19 cellular contexts compared by ENCODE assay signal in the genomic region with DNA sequence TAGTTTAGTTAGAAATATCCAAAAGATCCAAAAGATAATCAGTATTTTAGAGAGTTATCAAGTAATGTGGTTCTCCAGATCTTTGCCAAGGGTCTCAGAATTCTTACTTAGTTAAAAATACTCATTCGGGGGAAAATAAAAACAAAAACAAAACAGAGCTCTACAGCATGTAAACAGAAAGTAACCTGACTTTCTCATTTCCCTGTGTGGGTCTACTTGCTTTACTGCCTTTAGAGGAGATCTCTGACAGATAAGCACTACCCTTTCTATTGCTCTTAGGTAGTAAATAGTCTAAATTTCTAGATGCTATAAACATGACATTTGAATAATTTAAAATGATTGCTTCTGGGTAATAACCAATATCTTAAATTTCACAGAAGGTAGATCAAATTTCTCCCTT.
DNase-seq lines count a peak whose midpoint lies in the region; ATAC-seq, FAIRE-seq and TF ChIP-seq lines count a peak whose summit lies in the region.
"Had no signal": no experiment of that assay in that cellular context is flagged by ENCODE, and none has a peak within 500 bp of the region (broad histone marks: within the 10 kb centered on the region; RNA-seq: fewer than 3 reads in every experiment).

No MANE protein-coding gene starts in this region.

- H2AFZ ChIP-seq in MM.1S (ENCODE audit: low read length) (peak overlapping the region; percentile 48; the same call in 1 of the 2 replicates), SU-DHL-6 (ENCODE audit: low read depth, low read length, severe bottlenecking) (peak overlapping the region; percentile 16)

- H3K36me3 ChIP-seq in MM.1S (replicated peaks; ENCODE audit: insufficient read depth, low read length) (no peaks in the 10 kb centered on the region), SU-DHL-6 (ENCODE audit: low read length) (no peaks in the 10 kb centered on the region)
- H3K36me3 ChIP-seq: BE2C had no signal

- no peaks in the 10 kb centered on the region for H3K9me3 Mint-ChIP-seq in nephron progenitor cell
- H3K9me3 Mint-ChIP-seq: HFFc6 had no signal

- H4K20me1 ChIP-seq in MM.1S (ENCODE audit: insufficient read depth, low read length) (no peaks in the 10 kb centered on the region), SU-DHL-6 (ENCODE audit: low read depth, low read length) (no peaks in the 10 kb centered on the region)

- H3K79me2 ChIP-seq in MM.1S (ENCODE audit: low read length) (no peaks in the 10 kb centered on the region), SU-DHL-6 (ENCODE audit: insufficient read depth, low read length) (no peaks in the 10 kb centered on the region)

- H3K27me3 Mint-ChIP-seq in nephron progenitor cell (ENCODE audit: low read depth, poor library complexity) = peaks cover 4% of the 10 kb centered on the region

- H3K9me3 ChIP-seq in MM.1S (replicated peaks; ENCODE audit: insufficient read depth, low read length) = no peaks in the 10 kb centered on the region
- no peaks in the 10 kb centered on the region for H3K9me3 ChIP-seq in SU-DHL-6 (ENCODE audit: insufficient read depth, low read length)
- H3K9me3 ChIP-seq: A549, BE2C had no signal

- H3K4me1 ChIP-seq in MM.1S (ENCODE audit: low read length) = no peaks in the 10 kb centered on the region
- H3K4me1 ChIP-seq: A549 had no signal

- no peak overlapping the region for H3K27ac ChIP-seq in MM.1S (ENCODE audit: low read length)
- no peak overlapping the region for H3K27ac ChIP-seq in SU-DHL-6 (ENCODE audit: low read depth, low read length)
- H3K27ac ChIP-seq: A549, HL-60 had no signal

- H3K9ac ChIP-seq in MM.1S (ENCODE audit: low read length) (no peak overlapping the region; the same call in 1 of the 2 replicates), SU-DHL-6 (ENCODE audit: low read length) (no peak overlapping the region)

- peak overlapping the region; percentile 90 for H3K27ac Mint-ChIP-seq in nephron progenitor cell
- H3K27ac Mint-ChIP-seq: CD8-positive, alpha-beta T cell; HFFc6 had no signal

- peak; percentile 79 for ATAC-seq in GM18868 (IDR thresholded peaks at IDR 0.05; ENCODE audit: unreplicated experiment)
- ATAC-seq: A549; CD8-positive, alpha-beta T cell had no signal

- FAIRE-seq in frontal cortex (lab: Jason Lieb, UNC) = no peak
- FAIRE-seq: A549, GM18507, GM19239 had no signal

- H3K4me3 ChIP-seq in MM.1S (ENCODE audit: low read length) = peak overlapping the region; percentile 25; the same call in 1 of the 2 replicates
- H3K4me3 ChIP-seq in SU-DHL-6 (ENCODE audit: insufficient read depth, low read length, poor library complexity, severe bottlenecking) = no peak overlapping the region
- H3K4me3 ChIP-seq: A549 had no signal

- DNase-seq in MM.1S (no peak), nephron progenitor cell (no peak), foreskin melanocyte (no peak), frontal cortex (ENCODE audit: low spot score in 2 of 2) (no peak), medulla oblongata (ENCODE audit: extremely low spot score) (no peak)
- DNase-seq: BE2C; CD8-positive, alpha-beta T cell; COR-L47; DMS53; GOT3; HCEC 1CT; HFFc6 had no signal

- H3K36me3 Mint-ChIP-seq in nephron progenitor cell (ENCODE audit: low read depth) = no peaks in the 10 kb centered on the region
- H3K36me3 Mint-ChIP-seq: CD14-positive monocyte; CD8-positive, alpha-beta T cell had no signal

- H3F3A ChIP-seq in MM.1S (ENCODE audit: insufficient read depth, low read length) (no peaks in the 10 kb centered on the region), SU-DHL-6 (ENCODE audit: insufficient read depth) (no peaks in the 10 kb centered on the region)

- peaks cover 18% of the 10 kb centered on the region for H3K4me1 Mint-ChIP-seq in nephron progenitor cell
- H3K4me1 Mint-ChIP-seq: CD14-positive monocyte had no signal

- H3K9me2 ChIP-seq in MM.1S (replicated peaks; ENCODE audit: insufficient read depth, low read length) = no peaks in the 10 kb centered on the region
- no peaks in the 10 kb centered on the region for H3K9me2 ChIP-seq in SU-DHL-6 (replicated peaks; ENCODE audit: insufficient read depth, low read length)

- peak overlapping the region; percentile 14 for H3K4me3 Mint-ChIP-seq in nephron progenitor cell
- H3K4me3 Mint-ChIP-seq: CD14-positive monocyte; CD8-positive, alpha-beta T cell; HFFc6 had no signal

- H3K27me3 ChIP-seq in MM.1S (replicated peaks; ENCODE audit: insufficient read depth, low read length) (no peaks in the 10 kb centered on the region), SU-DHL-6 (ENCODE audit: low read length) (no peaks in the 10 kb centered on the region)
- H3K27me3 ChIP-seq: BE2C had no signal

- TF ChIP-seq CTCF in MM.1S (IDR thresholded peaks at IDR 0.05; ENCODE audit: low read length) (no peak), SU-DHL-6 (IDR thresholded peaks at IDR 0.05; ENCODE audit: insufficient read depth, low read length, poor library complexity, severe bottlenecking) (no peak), nephron progenitor cell (IDR thresholded peaks at IDR 0.05) (no peak)

- H3K4me2 ChIP-seq in MM.1S (ENCODE audit: low read depth, low read length) (peak overlapping the region; percentile 24; the same call in 1 of the 2 replicates), SU-DHL-6 (ENCODE audit: low read depth, low read length, poor library complexity, severe bottlenecking) (peak overlapping the region; percentile 35)
- H3K4me2 ChIP-seq: A549 had no signal
